Comparison of ENCODE assay signal across 8 cellular contexts in genomic region chr17:16027708-16028584, GRCh38. TPM values are rescaled to one million over a fixed set of nuclear protein-coding genes. Genes with fewer than 3 reads are reported as not detected.
A peak's percentile ranks its signal among the peaks of the same experiment; 100 is the strongest.
DNase-seq lines count a peak whose midpoint lies in the region; ATAC-seq and TF ChIP-seq lines count a peak whose summit lies in the region.

No MANE protein-coding gene starts in this region.

- no peak for TF ChIP-seq CTCF in tibial artery (IDR thresholded peaks at IDR 0.05)

- DNase-seq in T-helper 22 cell (ENCODE audit: low read depth) = peak; percentile 17
- DNase-seq in central memory CD8-positive, alpha-beta T cell (ENCODE audit: low spot score in 2 of 2) = no peak
- DNase-seq in naive thymus-derived CD4-positive, alpha-beta T cell = peak in 2 of 9 donors; percentile 15 to 37
- no peak for DNase-seq in tibial artery
- no peak for DNase-seq in HuH-7.5 (ENCODE audit: low spot score)
- no peak for DNase-seq in NCI-H748 (lab: John Stamatoyannopoulos, UW; ENCODE audit: unreplicated experiment)

- no peaks in the 10 kb centered on the region for H3K4me1 ChIP-seq in naive thymus-derived CD4-positive, alpha-beta T cell (ENCODE audit: control insufficient read depth in 2 of 2, insufficient read depth in 2 of 2, low read length in 2 of 2)
- peaks cover 0 to 12% (median 4%) of the 10 kb centered on the region in 4 donors for H3K4me1 ChIP-seq in tibial artery

- peaks cover 8% of the 10 kb centered on the region for H3K4me1 Mint-ChIP-seq in central memory CD8-positive, alpha-beta T cell
- peaks cover 0 to 26% (median 4%) of the 10 kb centered on the region in 7 donors for H3K4me1 Mint-ChIP-seq in naive thymus-derived CD4-positive, alpha-beta T cell

- H3K27me3 Mint-ChIP-seq in central memory CD8-positive, alpha-beta T cell = no peaks in the 10 kb centered on the region
- no peaks in the 10 kb centered on the region for H3K27me3 Mint-ChIP-seq in naive thymus-derived CD4-positive, alpha-beta T cell

- peaks cover 76% of the 10 kb centered on the region for H3K36me3 Mint-ChIP-seq in central memory CD8-positive, alpha-beta T cell (ENCODE audit: insufficient read depth)
- peaks cover 20 to 58% (median 40%) of the 10 kb centered on the region in 5 donors for H3K36me3 Mint-ChIP-seq in naive thymus-derived CD4-positive, alpha-beta T cell

- ATAC-seq in GM18861 (IDR thresholded peaks at IDR 0.05; ENCODE audit: unreplicated experiment) (peak; percentile 81), HG02981 (IDR thresholded peaks at IDR 0.05; ENCODE audit: unreplicated experiment) (peak; percentile 85)
- peak; percentile 86 for ATAC-seq in central memory CD8-positive, alpha-beta T cell (replicated peaks; ENCODE audit: extremely low read depth, poor library complexity, severe bottlenecking)
- ATAC-seq in naive thymus-derived CD4-positive, alpha-beta T cell = peak; percentile 77

- peaks cover 22 to 86% (median 55%) of the 10 kb centered on the region in 3 experiments for H3K36me3 ChIP-seq in naive thymus-derived CD4-positive, alpha-beta T cell (ENCODE audit: control insufficient read depth in 2 of 3, insufficient read depth in 3 of 3, low read length in 3 of 3)
- peaks cover 79 to 88% (median 84%) of the 10 kb centered on the region in 3 donors for H3K36me3 ChIP-seq in tibial artery

- peak overlapping the region; percentile 63 for H3K27ac Mint-ChIP-seq in central memory CD8-positive, alpha-beta T cell (ENCODE audit: low read depth)
- peak overlapping the region; percentile 45 to 94 (median 81) for H3K27ac Mint-ChIP-seq in naive thymus-derived CD4-positive, alpha-beta T cell

- no peak overlapping the region for H3K4me3 ChIP-seq in naive thymus-derived CD4-positive, alpha-beta T cell (ENCODE audit: low read length)
- no peak overlapping the region for H3K4me3 ChIP-seq in tibial artery

- POLR2A ChIA-PET in naive thymus-derived CD4-positive, alpha-beta T cell (lab: Charles Lee) = no interaction called here

- no peaks in the 10 kb centered on the region for H3K27me3 ChIP-seq in naive thymus-derived CD4-positive, alpha-beta T cell (ENCODE audit: control insufficient read depth in 2 of 2, insufficient read depth in 2 of 2, low read length in 2 of 2)
- H3K27me3 ChIP-seq in tibial artery = no peaks in the 10 kb centered on the region

- H3K4me3 Mint-ChIP-seq in central memory CD8-positive, alpha-beta T cell = no peak overlapping the region
- peak overlapping the region in 2 of 10 donors; percentile 26 to 67 for H3K4me3 Mint-ChIP-seq in naive thymus-derived CD4-positive, alpha-beta T cell

- no peaks in the 10 kb centered on the region for H3K9me3 ChIP-seq in naive thymus-derived CD4-positive, alpha-beta T cell (ENCODE audit: control insufficient read depth in 2 of 3, low read length in 3 of 3)
- no peaks in the 10 kb centered on the region for H3K9me3 ChIP-seq in tibial artery

- H3K9me3 Mint-ChIP-seq in central memory CD8-positive, alpha-beta T cell = no peaks in the 10 kb centered on the region
- no peaks in the 10 kb centered on the region for H3K9me3 Mint-ChIP-seq in naive thymus-derived CD4-positive, alpha-beta T cell

- CTCF ChIA-PET in naive thymus-derived CD4-positive, alpha-beta T cell (lab: Charles Lee) = no interaction called here

- no peak overlapping the region for H3K27ac ChIP-seq in naive thymus-derived CD4-positive, alpha-beta T cell (ENCODE audit: low read depth, low read length)
- peak overlapping the region; percentile 36 to 59 for H3K27ac ChIP-seq in tibial artery

- intact Hi-C loops in naive thymus-derived CD4-positive, alpha-beta T cell (cut with micrococcal nuclease) = loop anchor here in 1 of 2 donors (10.0 kb wide), 1 partner anchor 187 kb away; the partner anchor contains the start of genes NCOR1 and PIGL
- intact Hi-C loops in tibial artery (cut with DNase I; ENCODE audit: low total_unique reads) = no loop called here

RNA-seq across cellular contexts. Expression of gene TTC19, which starts 28.3 kb away (rescaled TPM):
- 10 to 100 TPM; 32.8 to 61.6 (median 37.4) TPM for total RNA-seq in naive thymus-derived CD4-positive, alpha-beta T cell
- 10 to 100 TPM; 35.8 to 35.9 TPM for polyA plus RNA-seq in naive thymus-derived CD4-positive, alpha-beta T cell

RNA-seq across cellular contexts. Expression of gene ZSWIM7, which starts 28.4 kb away (rescaled TPM):
- total RNA-seq in naive thymus-derived CD4-positive, alpha-beta T cell = 10 to 100 TPM; 10.0 to 39.6 (median 25.4) TPM
- polyA plus RNA-seq in naive thymus-derived CD4-positive, alpha-beta T cell = 10 to 100 TPM; 78.6 to 82.7 TPM
